ENCODE assay signal across 13 cellular contexts in genomic region chr2:187959821-187960220, GRCh38.
A peak's percentile ranks its signal among the peaks of the same experiment; 100 is the strongest.
DNase-seq lines count a peak whose midpoint lies in the region; ATAC-seq, FAIRE-seq and TF ChIP-seq lines count a peak whose summit lies in the region.
"Had no signal": no experiment of that assay in that cellular context is flagged by ENCODE, and none has a peak within 500 bp of the region (broad histone marks: within the 10 kb centered on the region; RNA-seq: fewer than 3 reads in every experiment).

No MANE protein-coding gene starts in this region.

- no peak overlapping the region for H3K27ac Mint-ChIP-seq in activated T-cell treated with anti-CD3 and anti-CD28 coated beads, Interleukin-2, amount 50 U/mL, for 72 hours
- H3K27ac Mint-ChIP-seq: activated CD4-positive, alpha-beta T cell treated with anti-CD3 and anti-CD28 coated beads, Interleukin-2, amount 10 ng/mL, durations not matched to agents 24 days and 14 days had no signal

- DNase-seq in A172 (ENCODE audit: low spot score) (peak; percentile 11), HPDE6-E6E7 (ENCODE audit: extremely low spot score) (peak; percentile 6), RCC 7860 (ENCODE audit: low spot score) (peak; percentile 28), fibroblast of the aortic adventitia (ENCODE audit: low read depth) (peak; percentile 9), GDM1 (lab: John Stamatoyannopoulos, UW) (no peak), GM20000 (ENCODE audit: low spot score) (no peak)
- DNase-seq in activated T-cell treated with anti-CD3 and anti-CD28 coated beads, Interleukin-2, amount 50 U/mL, for 72 hours, result no peak
- DNase-seq: ACHN; activated CD4-positive, alpha-beta T cell treated with anti-CD3 and anti-CD28 coated beads, Interleukin-2, amount 10 ng/mL, durations not matched to agents 24 days and 14 days; activated T-cell treated with anti-CD3 and anti-CD28 coated beads, Interleukin-2, amount 50 U/mL, for 48 hours; NCI-H510A; ovary had no signal

- ATAC-seq in HG03025 (IDR thresholded peaks at IDR 0.05; ENCODE audit: low FRiP score, unreplicated experiment), result no peak
- no peak for ATAC-seq in activated T-cell treated with anti-CD3 and anti-CD28 coated beads, Interleukin-2, amount 50 U/mL, for 72 hours (replicated peaks in 1 of 2)

- TF ChIP-seq CTCF in fibroblast of the aortic adventitia (IDR thresholded peaks at IDR 0.05; ENCODE audit: insufficient read depth, low read length), result no peak
- no peak for TF ChIP-seq CTCF in GM20000 (IDR thresholded peaks at IDR 0.05; ENCODE audit: extremely low read depth, missing control alignments)

- no peak for FAIRE-seq in RCC 7860 (lab: Jason Lieb, UNC)

- no peaks in the 10 kb centered on the region for H3K4me1 Mint-ChIP-seq in activated T-cell treated with anti-CD3 and anti-CD28 coated beads, Interleukin-2, amount 50 U/mL, for 72 hours (ENCODE audit: low read depth)
- H3K4me1 Mint-ChIP-seq: activated CD4-positive, alpha-beta T cell treated with anti-CD3 and anti-CD28 coated beads, Interleukin-2, amount 10 ng/mL, durations not matched to agents 24 days and 14 days had no signal

- H3K9me3 Mint-ChIP-seq in activated T-cell treated with anti-CD3 and anti-CD28 coated beads, Interleukin-2, amount 50 U/mL, for 72 hours, result no peaks in the 10 kb centered on the region
- H3K9me3 Mint-ChIP-seq: activated CD4-positive, alpha-beta T cell treated with anti-CD3 and anti-CD28 coated beads, Interleukin-2, amount 10 ng/mL, durations not matched to agents 24 days and 14 days had no signal

- no peak overlapping the region for H3K4me3 Mint-ChIP-seq in activated T-cell treated with anti-CD3 and anti-CD28 coated beads, Interleukin-2, amount 50 U/mL, for 72 hours
- H3K4me3 Mint-ChIP-seq: activated CD4-positive, alpha-beta T cell treated with anti-CD3 and anti-CD28 coated beads, Interleukin-2, amount 10 ng/mL, durations not matched to agents 24 days and 14 days had no signal

- H3K4me3 ChIP-seq in fibroblast of the aortic adventitia (ENCODE audit: low read depth, low read length), result no peak overlapping the region
- H3K4me3 ChIP-seq: ovary had no signal

- H3K27me3 Mint-ChIP-seq in activated T-cell treated with anti-CD3 and anti-CD28 coated beads, Interleukin-2, amount 50 U/mL, for 72 hours (ENCODE audit: low read depth), result no peaks in the 10 kb centered on the region
- H3K27me3 Mint-ChIP-seq: activated CD4-positive, alpha-beta T cell treated with anti-CD3 and anti-CD28 coated beads, Interleukin-2, amount 10 ng/mL, durations not matched to agents 24 days and 14 days had no signal

- H3K36me3 Mint-ChIP-seq in activated T-cell treated with anti-CD3 and anti-CD28 coated beads, Interleukin-2, amount 50 U/mL, for 72 hours (ENCODE audit: insufficient read depth in 2 of 2), result no peaks in the 10 kb centered on the region

Comparison
In these comparisons a context has a peak if more than half of its experiments do, and no peak if none do; other contexts are left out.
1. DNase-seq: peak in A172 (single experiment), HPDE6-E6E7 (single experiment), RCC 7860 (single experiment) and fibroblast of the aortic adventitia (single experiment); none in activated T-cell treated with anti-CD3 and anti-CD28 coated beads, Interleukin-2, amount 50 U/mL, for 72 hours (0 of 2), GDM1 (single experiment) and GM20000 (single experiment).